Comparison of ENCODE assay signal across 8 cellular contexts in the genomic region with DNA sequence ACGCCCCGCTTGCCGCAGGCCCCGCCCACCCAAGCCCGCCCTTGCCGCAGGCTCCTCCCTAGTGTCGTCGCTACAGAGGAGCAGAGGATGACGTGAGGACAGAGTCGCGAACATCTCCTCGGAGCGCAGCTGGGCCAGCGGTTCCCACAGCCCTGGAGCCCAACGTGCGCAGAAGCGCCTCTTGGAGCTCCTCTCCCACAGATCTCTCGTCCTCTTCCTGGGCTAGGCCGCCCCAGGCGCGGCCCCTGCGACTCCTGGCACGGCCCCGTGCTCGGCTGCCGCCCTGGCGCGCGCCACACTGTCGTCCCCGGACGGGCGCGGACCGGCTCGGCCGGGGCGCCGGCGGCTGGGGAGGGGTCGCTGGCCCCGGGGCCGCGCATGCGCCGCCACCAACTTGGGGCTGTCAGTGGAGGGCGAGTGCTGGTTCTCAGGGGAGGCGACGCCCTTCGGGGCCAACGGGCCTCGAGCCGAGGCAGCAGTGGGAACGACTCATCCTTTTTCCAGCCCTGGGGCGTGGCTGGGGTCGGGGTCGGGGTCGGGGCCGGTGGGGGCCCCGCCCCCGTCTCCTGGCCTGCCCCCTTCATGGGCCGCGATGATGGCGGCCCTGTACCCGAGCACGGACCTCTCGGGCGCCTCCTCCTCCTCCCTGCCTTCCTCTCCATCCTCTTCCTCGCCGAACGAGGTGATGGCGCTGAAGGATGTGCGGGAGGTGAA. TPM values are rescaled to one million over a fixed set of nuclear protein-coding genes. Genes with fewer than 3 reads are reported as not detected.
DNase-seq lines count a peak whose midpoint lies in the region; ATAC-seq and TF ChIP-seq lines count a peak whose summit lies in the region.

A gene (plus strand): TSS at position 67 of the 714 bp plus-strand sequence. CDS start 526 bp downstream, at position 593.

- TF ChIP-seq POLR2A in testis (IDR thresholded peaks at IDR 0.05): peak; percentile 74

- no peaks in the 10 kb centered on the region for H3K36me3 ChIP-seq in KOPT-K1 (ENCODE audit: insufficient read depth, low read length)
- H3K36me3 ChIP-seq in testis (ENCODE audit: low read depth, missing control alignments): no peaks in the 10 kb centered on the region

- DNase-seq in EL: peak; percentile 87
- DNase-seq in SIG-M5 treated with dmso at 0.1 percent for 504 hours (lab: John Stamatoyannopoulos, UW; ENCODE audit: unreplicated experiment): peak; percentile 86
- DNase-seq in activated naive CD4-positive, alpha-beta T cell treated with anti-CD3 and anti-CD28 coated beads, Interleukin-2, amount 10 ng/mL, durations not matched to agents 7 days and 5 days: peak; percentile 85
- DNase-seq in glomerular visceral epithelial cell (ENCODE audit: extremely low spot score): peak; percentile 88
- DNase-seq in occipital lobe (lab: John Stamatoyannopoulos, UW): peak; percentile 83
- DNase-seq in testis: peak; percentile 86

- peaks cover 59% of the 10 kb centered on the region for H3K27me3 Mint-ChIP-seq in activated naive CD4-positive, alpha-beta T cell treated with anti-CD3 and anti-CD28 coated beads, Interleukin-2, amount 10 ng/mL, durations not matched to agents 7 days and 5 days

- H3K4me1 ChIP-seq in testis: no peaks in the 10 kb centered on the region

- H3K4me1 Mint-ChIP-seq in activated naive CD4-positive, alpha-beta T cell treated with anti-CD3 and anti-CD28 coated beads, Interleukin-2, amount 10 ng/mL, durations not matched to agents 7 days and 5 days: peaks cover 21% of the 10 kb centered on the region

- 0% methylated on average over 61 of the region's 73 CpGs; no CpG with 5 or more reads in 1 of the 2 donors for WGBS in testis, 2 donors

- H3K9me3 ChIP-seq in KOPT-K1 (ENCODE audit: insufficient read depth, low read length, poor library complexity, severe bottlenecking) (peaks cover 12% of the 10 kb centered on the region), testis (no peaks in the 10 kb centered on the region)

- CTCF ChIA-PET in activated naive CD4-positive, alpha-beta T cell treated with anti-CD3 and anti-CD28 coated beads, Interleukin-2, amount 10 ng/mL, durations not matched to agents 7 days and 5 days (lab: Charles Lee): interaction anchor here (0.8 kb wide), 1 partner anchor 105 kb away, joined by 3 read pairs; no protein-coding TSS in a partner anchor

- TF ChIP-seq CTCF in testis (IDR thresholded peaks at IDR 0.05): no peak

- no peaks in the 10 kb centered on the region for H3K27me3 ChIP-seq in testis

- ATAC-seq in GM21825 (IDR thresholded peaks at IDR 0.05; ENCODE audit: unreplicated experiment): peak; percentile 94

- peak within 1 kb of the TSS; percentile 71 for H3K27ac Mint-ChIP-seq in activated naive CD4-positive, alpha-beta T cell treated with anti-CD3 and anti-CD28 coated beads, Interleukin-2, amount 10 ng/mL, durations not matched to agents 7 days and 5 days

- H3K4me3 Mint-ChIP-seq in activated naive CD4-positive, alpha-beta T cell treated with anti-CD3 and anti-CD28 coated beads, Interleukin-2, amount 10 ng/mL, durations not matched to agents 7 days and 5 days: peak within 1 kb of the TSS; percentile 77

- intact Hi-C loops in testis (cut with DNase I; ENCODE audit: low total_unique reads): no loop called here

- H3K27ac ChIP-seq in KOPT-K1 (ENCODE audit: low read depth, low read length, poor library complexity, severe bottlenecking): peak within 1 kb of the TSS; percentile 44
- peak within 1 kb of the TSS; percentile 90 to 94 for H3K27ac ChIP-seq in testis

- H3K4me3 ChIP-seq in testis: peak within 1 kb of the TSS; percentile 84 to 95

- no peaks in the 10 kb centered on the region for H3K9me3 Mint-ChIP-seq in activated naive CD4-positive, alpha-beta T cell treated with anti-CD3 and anti-CD28 coated beads, Interleukin-2, amount 10 ng/mL, durations not matched to agents 7 days and 5 days

- no peaks in the 10 kb centered on the region for H3K36me3 Mint-ChIP-seq in activated naive CD4-positive, alpha-beta T cell treated with anti-CD3 and anti-CD28 coated beads, Interleukin-2, amount 10 ng/mL, durations not matched to agents 7 days and 5 days

RNA-seq across cellular contexts. Expression of the gene that starts here (rescaled TPM):
- total RNA-seq in occipital lobe (157 TPM), testis (10 to 100 TPM; 23.1 to 24.8 TPM)
- polyA plus RNA-seq in testis (ENCODE audit: insufficient read depth, low read depth, low replicate concordance): 9.2 TPM

Comparison
In these comparisons a context has a peak if more than half of its experiments do, and no peak if none do; other contexts are left out.
1. Peak in every context shown above with its lines: DNase-seq, ATAC-seq, H3K4me3 ChIP-seq and H3K27ac ChIP-seq.